ENCODE assay signal across 9 cellular contexts in genomic region chr20:41316602-41317535, GRCh38. TPM values are rescaled to one million over a fixed set of nuclear protein-coding genes. Genes with fewer than 3 reads are reported as not detected.
DNase-seq lines count a peak whose midpoint lies in the region; ATAC-seq and TF ChIP-seq lines count a peak whose summit lies in the region.
"Had no signal": no experiment of that assay in that cellular context is flagged by ENCODE, and none has a peak within 500 bp of the region (broad histone marks: within the 10 kb centered on the region; RNA-seq: fewer than 3 reads in every experiment).

No MANE protein-coding gene starts in this region.

- peak overlapping the region; percentile 48 for H4K8ac ChIP-seq in neuronal stem cell (ENCODE audit: low read depth, low read length)

- CTCF ChIA-PET in CD8-positive, alpha-beta T cell (lab: Charles Lee), result interaction anchor here (1.0 kb wide), 1 partner anchor 170 kb away, joined by 3 read pairs; no protein-coding TSS in a partner anchor

- H3K9me3 ChIP-seq in CD8-positive, alpha-beta T cell (ENCODE audit: low read length), result no peaks in the 10 kb centered on the region
- no peaks in the 10 kb centered on the region for H3K9me3 ChIP-seq in neuronal stem cell (replicated peaks in 1 of 2; ENCODE audit: control insufficient read depth in 2 of 2, insufficient read depth in 1 of 2, low read depth in 1 of 2, low read length in 2 of 2)

- H3K14ac ChIP-seq in neuronal stem cell (ENCODE audit: low read length), result no peak overlapping the region

- H2AK5ac ChIP-seq in neuronal stem cell (ENCODE audit: low read depth, low read length), result peak overlapping the region; percentile 78

- H2BK5ac ChIP-seq in neuronal stem cell (ENCODE audit: low read length), result peak overlapping the region; percentile 85

- H2AFZ ChIP-seq in neuronal stem cell (ENCODE audit: low read length), result peak overlapping the region; percentile 96

- H3K27ac Mint-ChIP-seq in CD8-positive, alpha-beta T cell, result peak overlapping the region; percentile 53

- peak overlapping the region; percentile 94 for H3K9ac ChIP-seq in neuronal stem cell (ENCODE audit: low read depth, low read length, poor library complexity)

- H3K9me3 Mint-ChIP-seq in CD8-positive, alpha-beta T cell, result no peaks in the 10 kb centered on the region

- H4K91ac ChIP-seq in neuronal stem cell (ENCODE audit: low read depth, low read length, poor library complexity), result no peak overlapping the region

- H2BK12ac ChIP-seq in neuronal stem cell (ENCODE audit: low read length), result peak overlapping the region; percentile 69

- H2BK120ac ChIP-seq in neuronal stem cell (ENCODE audit: low read depth, low read length), result no peak overlapping the region

- H2BK15ac ChIP-seq in neuronal stem cell (ENCODE audit: low read length), result peak overlapping the region; percentile 77

- peaks cover 11% of the 10 kb centered on the region for H3K4me1 ChIP-seq in CD8-positive, alpha-beta T cell (ENCODE audit: insufficient read depth, low read length)
- peaks cover 5 to 8% of the 10 kb centered on the region in 2 donors for H3K4me1 ChIP-seq in neuronal stem cell (ENCODE audit: control insufficient read depth in 2 of 2, insufficient read depth in 1 of 2, low read depth in 1 of 2, low read length in 2 of 2)

- H3K36me3 ChIP-seq in CD8-positive, alpha-beta T cell (ENCODE audit: insufficient read depth, low read length), result no peaks in the 10 kb centered on the region
- H3K36me3 ChIP-seq in neuronal stem cell (replicated peaks in 1 of 2; ENCODE audit: control insufficient read depth in 2 of 2, insufficient read depth in 2 of 2, low read length in 2 of 2), result no peaks in the 10 kb centered on the region

- H3K27me3 Mint-ChIP-seq in CD8-positive, alpha-beta T cell (ENCODE audit: low read depth), result no peaks in the 10 kb centered on the region

- peak overlapping the region; percentile 94 for H3K18ac ChIP-seq in neuronal stem cell (ENCODE audit: low read length)

- ATAC-seq in CD8-positive, alpha-beta T cell, result peak; percentile 54
- ATAC-seq in GM19463 (IDR thresholded peaks at IDR 0.05; ENCODE audit: unreplicated experiment) (peak; percentile 58), HG03575 (IDR thresholded peaks at IDR 0.05; ENCODE audit: extremely low read depth, insufficient number of reproducible peaks, low FRiP score, unreplicated experiment) (peak; percentile 22)

- POLR2A ChIA-PET in CD8-positive, alpha-beta T cell (lab: Charles Lee), result interaction anchor here (0.6 to 0.8 kb wide), 2 partner anchors 35 to 84 kb away, joined by 3 to 5 read pairs; no protein-coding TSS in a partner anchor

- H3K4me2 ChIP-seq in neuronal stem cell (ENCODE audit: insufficient read depth, low read length, poor library complexity, severe bottlenecking), result peak overlapping the region; percentile 99

- H3K27ac ChIP-seq in CD8-positive, alpha-beta T cell (ENCODE audit: low read depth, low read length), result peak overlapping the region; percentile 47
- H3K27ac ChIP-seq in neuronal stem cell (replicated peaks; ENCODE audit: low read length), result no peak overlapping the region

- intact Hi-C loops in CD8-positive, alpha-beta T cell (cut with DNase I, micrococcal nuclease), result loop anchor here (1.0 to 5.0 kb wide), 11 partner anchors 23 to 376 kb away; partner anchors contain the start of genes CHD6 (in 2 of the 2), PLCG1 (in 2 of the 2), TOP1 (in 2 of the 2) and LPIN3 (in 1 of the 2)

- H3K4me1 Mint-ChIP-seq in CD8-positive, alpha-beta T cell (ENCODE audit: low read depth), result peaks cover 28% of the 10 kb centered on the region

- H3K27me3 ChIP-seq in CD8-positive, alpha-beta T cell (ENCODE audit: insufficient read depth, low read length), result no peaks in the 10 kb centered on the region
- no peaks in the 10 kb centered on the region for H3K27me3 ChIP-seq in neuronal stem cell (ENCODE audit: control insufficient read depth in 3 of 3, insufficient read depth in 3 of 3, low read depth in 1 of 3, low read length in 3 of 3)

- H3K4me3 ChIP-seq in CD8-positive, alpha-beta T cell (ENCODE audit: low read depth, low read length), result peak overlapping the region; percentile 67
- H3K4me3 ChIP-seq in foreskin fibroblast (ENCODE audit: low read depth in 1 of 2, low read length in 2 of 2), result peak overlapping the region; percentile 83 to 86
- H3K4me3 ChIP-seq in neuronal stem cell (ENCODE audit: low read length in 2 of 2), result peak overlapping the region; percentile 76 to 96

- peak overlapping the region; percentile 22 for H3K23ac ChIP-seq in neuronal stem cell (ENCODE audit: low read depth, low read length, poor library complexity)

- H3K36me3 Mint-ChIP-seq in CD8-positive, alpha-beta T cell, result no peaks in the 10 kb centered on the region

- no CpG with 5 or more reads among the region's 63 CpGs for WGBS in neuronal stem cell (ENCODE audit: extremely low coverage in 2 of 2, insufficient read length in 2 of 2, insufficient replicate concordance in 1 of 2), 2 donors

- no peak overlapping the region for H3K4ac ChIP-seq in neuronal stem cell (ENCODE audit: low read length)

- H3K79me1 ChIP-seq in neuronal stem cell (ENCODE audit: low read depth, low read length), result peaks cover 3% of the 10 kb centered on the region

- peak overlapping the region; percentile 80 for H3K4me3 Mint-ChIP-seq in CD8-positive, alpha-beta T cell

- no peak for TF ChIP-seq CTCF in CD8-positive, alpha-beta T cell (IDR thresholded peaks at IDR 0.05)
- TF ChIP-seq CTCF in foreskin fibroblast (IDR thresholded peaks at IDR 0.05; ENCODE audit: low read depth, low read length), result no peak

- DNase-seq in CD8-positive, alpha-beta T cell, result peak; percentile 53 to 85 (median 74)
- DNase-seq in RKO (ENCODE audit: low spot score) (peak; percentile 89), activated gamma-delta T cell (lab: John Stamatoyannopoulos, UW) (peak; percentile 63), foreskin fibroblast (peak; percentile 92 to 95), neuronal stem cell (ENCODE audit: low spot score) (peak; percentile 63), superior temporal gyrus (ENCODE audit: extremely low spot score) (peak; percentile 59)

RNA-seq across cellular contexts. Expression of gene ZHX3, which starts 0.7 kb away (rescaled TPM):
- 1 to 10 TPM; 4.4 to 4.7 TPM for total RNA-seq in CD8-positive, alpha-beta T cell
- polyA plus RNA-seq in neuronal stem cell (2013, experiment 1 of 2), result 4.7 TPM
- 4.6 TPM for polyA plus RNA-seq in neuronal stem cell (2013, experiment 2 of 2)

RNA-seq across cellular contexts. Expression of gene LPIN3, which starts 23.8 kb away (rescaled TPM):
- under 1 TPM; 0.05 to 0.14 TPM for total RNA-seq in CD8-positive, alpha-beta T cell
- 3.8 TPM for polyA plus RNA-seq in neuronal stem cell (2013, experiment 1 of 2)
- 3.5 TPM for polyA plus RNA-seq in neuronal stem cell (2013, experiment 2 of 2)

RNA-seq across cellular contexts. Expression of gene EMILIN3, which starts 49.7 kb away (rescaled TPM):
- total RNA-seq in CD8-positive, alpha-beta T cell, result not detected
- 5.3 TPM for polyA plus RNA-seq in neuronal stem cell (2013, experiment 1 of 2)
- 5.2 TPM for polyA plus RNA-seq in neuronal stem cell (2013, experiment 2 of 2)
- total RNA-seq: pulmonary artery endothelial cell had no signal
